Comparison of ENCODE assay signal across 1 cellular context in the genomic region with DNA sequence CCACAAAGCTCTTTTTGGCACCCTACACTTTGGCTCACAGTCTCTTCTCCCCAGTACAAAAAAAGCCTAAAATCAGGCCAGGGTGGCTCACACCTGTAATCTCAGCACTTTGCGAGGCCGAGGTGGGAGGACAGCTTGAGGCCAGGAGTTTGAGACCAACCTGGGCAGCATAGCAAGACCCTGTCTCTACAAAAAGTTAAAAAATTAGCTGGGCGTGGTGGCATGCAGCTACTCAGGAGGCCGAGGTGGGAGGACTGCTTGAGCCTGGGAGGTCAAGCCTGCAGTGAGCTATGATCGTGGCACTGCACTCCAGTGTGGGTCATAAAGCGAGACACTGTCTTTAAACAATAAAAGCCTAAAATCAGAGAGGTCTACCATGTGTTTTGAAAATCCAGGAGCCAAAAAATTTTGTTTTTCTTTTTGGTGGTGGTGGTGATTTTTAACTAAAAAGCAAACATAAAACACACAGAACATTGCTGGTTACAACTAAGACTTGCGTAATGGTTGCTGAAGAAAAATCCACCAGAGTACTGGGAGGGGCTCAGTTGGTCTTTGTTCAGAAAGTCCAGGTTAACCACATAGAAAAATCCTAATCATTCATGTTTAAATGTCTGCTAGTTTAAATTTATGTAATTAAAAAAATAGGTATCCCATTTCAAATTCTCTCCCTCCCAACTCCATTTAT.
TF ChIP-seq lines count a peak whose summit lies in the region.

No MANE protein-coding gene starts in this region.

TF ChIP-seq in liver, 16 proteins besides CTCF, POLR2A, EP300 and RAD21 (continued from another document):
- no peak for TF ChIP-seq REST (IDR thresholded peaks at IDR 0.05)
- TF ChIP-seq HNF4G (IDR thresholded peaks at IDR 0.05) = no peak
- TF ChIP-seq YY1 (IDR thresholded peaks at IDR 0.05) = peak; percentile 69
- TF ChIP-seq GABPA (IDR thresholded peaks at IDR 0.05 in 1 of 2, conservative IDR thresholded peaks at IDR 0.05 in 1 of 2) = peak in 1 of 2 donors; percentile 19
- no peak for TF ChIP-seq NR2F2 (IDR thresholded peaks at IDR 0.05)
